Comparison of ENCODE assay signal across 8 cellular contexts in the genomic region with DNA sequence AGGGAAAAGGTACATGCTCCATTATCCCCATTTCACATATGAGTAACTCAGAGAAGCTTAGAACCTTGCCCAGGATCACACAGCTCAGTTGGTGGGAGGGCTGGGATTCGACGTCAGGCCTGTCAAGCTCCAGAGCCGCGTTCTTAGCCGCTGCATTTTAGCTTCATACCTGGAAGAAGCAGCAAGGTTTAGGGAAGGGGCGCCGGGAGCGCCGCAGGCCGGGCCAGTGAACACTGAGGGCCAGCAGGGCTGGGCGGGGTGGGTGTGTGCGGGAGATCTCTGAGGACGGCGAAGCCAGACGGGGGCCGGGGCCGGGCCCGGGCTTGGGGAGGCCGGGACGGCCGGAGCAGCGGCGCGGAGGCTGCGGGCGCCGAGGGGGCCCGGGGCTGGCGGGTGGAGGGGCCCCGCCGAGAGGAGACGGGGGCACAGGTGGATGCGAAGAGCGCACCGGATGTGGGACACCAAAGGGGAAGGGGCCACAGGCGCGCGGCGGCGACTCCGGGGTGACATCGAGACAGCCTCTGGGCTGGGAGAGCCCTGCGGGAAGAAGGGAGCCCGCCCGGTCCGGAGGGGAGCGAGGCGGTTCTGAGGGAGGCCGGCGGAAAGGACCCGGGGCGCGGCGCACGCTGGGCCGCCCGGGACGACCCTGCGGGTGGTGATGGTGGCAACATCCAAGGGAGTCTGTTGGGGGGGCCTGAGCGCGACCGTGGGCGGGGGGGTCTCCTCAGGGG. TPM values are rescaled to one million over a fixed set of nuclear protein-coding genes. Genes with fewer than 3 reads are reported as not detected.
A peak's percentile ranks its signal among the peaks of the same experiment; 100 is the strongest.
DNase-seq lines count a peak whose midpoint lies in the region; ATAC-seq and TF ChIP-seq lines count a peak whose summit lies in the region.

No MANE protein-coding gene starts in this region.

- H3K9ac ChIP-seq in BLaER1 treated with 17β-estradiol and CSF1 and Interleukin-3, amounts not matched to agents 10 nM and 100 nM = peak overlapping the region; percentile 96 to 99 (median 97)

- H3K4me3 ChIP-seq in BLaER1 treated with 17β-estradiol and CSF1 and Interleukin-3, amounts not matched to agents 10 nM and 100 nM = peak overlapping the region; percentile 84 to 98 (median 89)
- peak overlapping the region; percentile 68 for H3K4me3 ChIP-seq in mucosa of descending colon

- H3K27ac ChIP-seq in BLaER1 treated with 17β-estradiol and CSF1 and Interleukin-3, amounts not matched to agents 10 nM and 100 nM = peak overlapping the region; percentile 92 to 99 (median 95)

- H3K4me3 Mint-ChIP-seq in stimulated activated memory B cell treated with anti-CD40 and anti-IgM and Interleukin-4, amounts not matched to agents 10 μg/mL and 1 μg/mL and 100 μg/mL, for 72 hours = peak overlapping the region; percentile 89

- no peaks in the 10 kb centered on the region for H3K9me3 Mint-ChIP-seq in stimulated activated memory B cell treated with anti-CD40 and anti-IgM and Interleukin-4, amounts not matched to agents 10 μg/mL and 1 μg/mL and 100 μg/mL, for 72 hours

- no peak for TF ChIP-seq CTCF in mucosa of descending colon (IDR thresholded peaks at IDR 0.05)

- H3K36me3 Mint-ChIP-seq in stimulated activated memory B cell treated with anti-CD40 and anti-IgM and Interleukin-4, amounts not matched to agents 10 μg/mL and 1 μg/mL and 100 μg/mL, for 72 hours = peaks cover 40% of the 10 kb centered on the region

- intact Hi-C loops in mucosa of descending colon (cut with DNase I, micrococcal nuclease) = no loop called here

- no peaks in the 10 kb centered on the region for H3K27me3 ChIP-seq in BLaER1 treated with 17β-estradiol and CSF1 and Interleukin-3, amounts not matched to agents 10 nM and 100 nM

- peak overlapping the region; percentile 79 for H3K27ac Mint-ChIP-seq in stimulated activated memory B cell treated with anti-CD40 and anti-IgM and Interleukin-4, amounts not matched to agents 10 μg/mL and 1 μg/mL and 100 μg/mL, for 72 hours

- peak; percentile 21 for ATAC-seq in GM19452 (IDR thresholded peaks at IDR 0.05; ENCODE audit: unreplicated experiment)
- peak; percentile 48 for ATAC-seq in mucosa of descending colon
- ATAC-seq in stimulated activated memory B cell treated with anti-CD40 and anti-IgM and Interleukin-4, amounts not matched to agents 10 μg/mL and 1 μg/mL and 100 μg/mL, for 72 hours = peak; percentile 60

- peaks cover 14 to 61% (median 23%) of the 10 kb centered on the region in 10 experiments for H3K4me1 ChIP-seq in BLaER1 treated with 17β-estradiol and CSF1 and Interleukin-3, amounts not matched to agents 10 nM and 100 nM
- peaks cover 8% of the 10 kb centered on the region for H3K4me1 ChIP-seq in mucosa of descending colon (ENCODE audit: low read depth)

- DNase-seq in HK-2 (ENCODE audit: unreplicated experiment) (peak; percentile 56), ecto neural progenitor cell (ENCODE audit: low spot score) (peak; percentile 63), mucosa of descending colon (peak; percentile 49 to 82 (median 69)), NCI-H510A treated with DMSO at 0.1 percent for 48 hours (lab: John Stamatoyannopoulos, UW) (no peak)
- peak; percentile 26 to 37 for DNase-seq in activated CD4-positive, alpha-beta T cell treated with anti-CD3 and anti-CD28 coated beads for 24 hours (ENCODE audit: low read depth in 2 of 2)

- peaks cover 27 to 63% (median 50%) of the 10 kb centered on the region in 11 experiments for H3K36me3 ChIP-seq in BLaER1 treated with 17β-estradiol and CSF1 and Interleukin-3, amounts not matched to agents 10 nM and 100 nM
- no peaks in the 10 kb centered on the region for H3K36me3 ChIP-seq in mucosa of descending colon (ENCODE audit: low read depth)

- peak overlapping the region; percentile 85 to 97 (median 92) for H3K4me2 ChIP-seq in BLaER1 treated with 17β-estradiol and CSF1 and Interleukin-3, amounts not matched to agents 10 nM and 100 nM

- peaks cover 5 to 43% (median 17%) of the 10 kb centered on the region in 11 experiments; a peak in 13 of 22 replicates for H4K20me1 ChIP-seq in BLaER1 treated with 17β-estradiol and CSF1 and Interleukin-3, amounts not matched to agents 10 nM and 100 nM

- H3K4me1 Mint-ChIP-seq in stimulated activated memory B cell treated with anti-CD40 and anti-IgM and Interleukin-4, amounts not matched to agents 10 μg/mL and 1 μg/mL and 100 μg/mL, for 72 hours = peaks cover 48% of the 10 kb centered on the region

- H3K9me3 ChIP-seq in BLaER1 treated with 17β-estradiol and CSF1 and Interleukin-3, amounts not matched to agents 10 nM and 100 nM (replicated peaks in 1 of 11) = no peaks in the 10 kb centered on the region
- no peaks in the 10 kb centered on the region for H3K9me3 ChIP-seq in mucosa of descending colon

- H3K27me3 Mint-ChIP-seq in stimulated activated memory B cell treated with anti-CD40 and anti-IgM and Interleukin-4, amounts not matched to agents 10 μg/mL and 1 μg/mL and 100 μg/mL, for 72 hours = no peaks in the 10 kb centered on the region

RNA-seq across cellular contexts. Expression of a gene that starts 0.5 kb away (rescaled TPM):
- total RNA-seq in mucosa of descending colon = 10 to 100 TPM; 26.7 to 39.0 (median 29.0) TPM

RNA-seq across cellular contexts. Expression of a gene that starts 25.5 kb away (rescaled TPM):
- total RNA-seq in mucosa of descending colon = 100 to 1,000 TPM in 1 of 3 donors, 10 to 100 TPM in 2; 72.5 to 119 (median 90.1) TPM

RNA-seq across cellular contexts. Expression of a gene that starts 29.1 kb away (rescaled TPM):
- 10 to 100 TPM; 19.8 to 26.2 (median 22.7) TPM for total RNA-seq in mucosa of descending colon
